Comparison of ENCODE assay signal across 13 cellular contexts in genomic region chr18:6406075-6406909, GRCh38. TPM values are rescaled to one million over a fixed set of nuclear protein-coding genes. Genes with fewer than 3 reads are reported as not detected.
A peak's percentile ranks its signal among the peaks of the same experiment; 100 is the strongest.
DNase-seq lines count a peak whose midpoint lies in the region; ATAC-seq, FAIRE-seq and TF ChIP-seq lines count a peak whose summit lies in the region.
"Had no signal": no experiment of that assay in that cellular context is flagged by ENCODE, and none has a peak within 500 bp of the region (broad histone marks: within the 10 kb centered on the region; RNA-seq: fewer than 3 reads in every experiment).

No MANE protein-coding gene starts in this region.

- H4K20me1 ChIP-seq in fibroblast of lung (ENCODE audit: control insufficient read depth, extremely low read depth, insufficient read depth, low read length): no peaks in the 10 kb centered on the region

- CTCF ChIA-PET in activated naive CD4-positive, alpha-beta T cell treated with anti-CD3 and anti-CD28 coated beads, Interleukin-2, amount 10 ng/mL, durations not matched to agents 7 days and 5 days (lab: Charles Lee): no interaction called here

- H3K4me3 Mint-ChIP-seq in activated naive CD4-positive, alpha-beta T cell treated with anti-CD3 and anti-CD28 coated beads, Interleukin-2, amount 10 ng/mL, durations not matched to agents 7 days and 5 days: no peak overlapping the region
- H3K4me3 Mint-ChIP-seq: T-helper 2 cell treated with Interferon-gamma antibody and Interleukin-4, amounts not matched to agents 5 μg/mL and 100 μg/mL, for 36 hours had no signal

- H3K27ac ChIP-seq in RWPE2 (ENCODE audit: poor library complexity, severe bottlenecking): no peak overlapping the region
- H3K27ac ChIP-seq in fibroblast of lung (ENCODE audit: insufficient read depth, low read length): no peak overlapping the region
- no peak overlapping the region for H3K27ac ChIP-seq in pancreas
- H3K27ac ChIP-seq: C4-2B had no signal

- H3K9ac ChIP-seq in fibroblast of lung (ENCODE audit: insufficient read depth, low read length): no peak overlapping the region

- no peaks in the 10 kb centered on the region for H3K27me3 Mint-ChIP-seq in activated naive CD4-positive, alpha-beta T cell treated with anti-CD3 and anti-CD28 coated beads, Interleukin-2, amount 10 ng/mL, durations not matched to agents 7 days and 5 days

- no peak overlapping the region for H3K4me3 ChIP-seq in RWPE2 (ENCODE audit: severe bottlenecking)
- H3K4me3 ChIP-seq in fibroblast of lung (replicated peaks in 1 of 4; ENCODE audit: control extremely low read depth in 1 of 4, insufficient read depth in 1 of 4, low read depth in 3 of 4, low read length in 4 of 4): no peak overlapping the region
- no peak overlapping the region for H3K4me3 ChIP-seq in pancreas

- H3K79me2 ChIP-seq in fibroblast of lung (ENCODE audit: control insufficient read depth, insufficient read depth, low read length): no peaks in the 10 kb centered on the region

- intact Hi-C loops in pancreas (cut with DNase I): no loop called here

- ATAC-seq in RWPE2 (ENCODE audit: low read depth) (peak; percentile 57; the same call in 1 of the 3 replicates), pancreas (peak in 3 of 4 donors; percentile 15 to 74 (median 41))
- ATAC-seq: HCT116 had no signal

- H3K4me2 ChIP-seq in fibroblast of lung (ENCODE audit: extremely low read depth, insufficient read depth, low read length): no peak overlapping the region

- no peaks in the 10 kb centered on the region for H3K36me3 Mint-ChIP-seq in activated naive CD4-positive, alpha-beta T cell treated with anti-CD3 and anti-CD28 coated beads, Interleukin-2, amount 10 ng/mL, durations not matched to agents 7 days and 5 days

- no peak overlapping the region for H3K27ac Mint-ChIP-seq in activated naive CD4-positive, alpha-beta T cell treated with anti-CD3 and anti-CD28 coated beads, Interleukin-2, amount 10 ng/mL, durations not matched to agents 7 days and 5 days
- H3K27ac Mint-ChIP-seq: T-helper 2 cell treated with Interferon-gamma antibody and Interleukin-4, amounts not matched to agents 5 μg/mL and 100 μg/mL, for 36 hours had no signal

- TF ChIP-seq CTCF in RWPE2 (IDR thresholded peaks at IDR 0.05; ENCODE audit: poor library complexity, severe bottlenecking) (no peak), fibroblast of lung (conservative IDR thresholded peaks at IDR 0.05 in 1 of 2, IDR thresholded peaks at IDR 0.05 in 1 of 2; ENCODE audit: low read depth in 1 of 2, low read length in 2 of 2) (no peak), pancreas (IDR thresholded peaks at IDR 0.05) (no peak)

- 73 to 81% methylated on average over 10 of the region's 10 CpGs for WGBS in pancreas, 2 donors

- H3K36me3 ChIP-seq in RWPE2 (ENCODE audit: low read depth): no peaks in the 10 kb centered on the region
- H3K36me3 ChIP-seq in fibroblast of lung (ENCODE audit: control insufficient read depth, insufficient read depth, low read length): no peaks in the 10 kb centered on the region
- no peaks in the 10 kb centered on the region for H3K36me3 ChIP-seq in pancreas

- H3K27me3 ChIP-seq in RWPE2 (ENCODE audit: insufficient read depth, poor library complexity, severe bottlenecking): no peaks in the 10 kb centered on the region
- no peaks in the 10 kb centered on the region for H3K27me3 ChIP-seq in fibroblast of lung (ENCODE audit: control insufficient read depth, insufficient read depth, low read length)
- no peaks in the 10 kb centered on the region for H3K27me3 ChIP-seq in pancreas

- H3K9me3 ChIP-seq in RWPE2 (ENCODE audit: severe bottlenecking): no peaks in the 10 kb centered on the region
- H3K9me3 ChIP-seq in fibroblast of lung (ENCODE audit: control insufficient read depth, insufficient read depth, low read depth, low read length): no peaks in the 10 kb centered on the region
- H3K9me3 ChIP-seq in pancreas: no peaks in the 10 kb centered on the region

- H3K9me3 Mint-ChIP-seq in activated naive CD4-positive, alpha-beta T cell treated with anti-CD3 and anti-CD28 coated beads, Interleukin-2, amount 10 ng/mL, durations not matched to agents 7 days and 5 days: no peaks in the 10 kb centered on the region
- H3K9me3 Mint-ChIP-seq: T-helper 2 cell treated with Interferon-gamma antibody and Interleukin-4, amounts not matched to agents 5 μg/mL and 100 μg/mL, for 36 hours had no signal

- no peak overlapping the region for H2AFZ ChIP-seq in fibroblast of lung (ENCODE audit: low read length)

- H3K4me1 Mint-ChIP-seq in activated naive CD4-positive, alpha-beta T cell treated with anti-CD3 and anti-CD28 coated beads, Interleukin-2, amount 10 ng/mL, durations not matched to agents 7 days and 5 days: no peaks in the 10 kb centered on the region

- FAIRE-seq in pancreas (lab: Jason Lieb, UNC): no peak
- no peak for FAIRE-seq in GM19239 (lab: Jason Lieb, UNC)

- no peaks in the 10 kb centered on the region for H3K4me1 ChIP-seq in RWPE2 (ENCODE audit: insufficient read depth, poor library complexity, severe bottlenecking)
- H3K4me1 ChIP-seq in fibroblast of lung (ENCODE audit: control insufficient read depth, extremely low read depth, insufficient read depth, low read length): no peaks in the 10 kb centered on the region
- no peaks in the 10 kb centered on the region for H3K4me1 ChIP-seq in pancreas

- DNase-seq in GM03348 (ENCODE audit: low spot score): peak; percentile 45
- DNase-seq in RWPE2 (ENCODE audit: low spot score): no peak
- peak; percentile 7 to 50 for DNase-seq in fibroblast of lung (ENCODE audit: low read depth in 2 of 2)
- no peak for DNase-seq in pancreas
- no peak for DNase-seq in DMS53 treated with DMSO at 0.1 percent for 48 hours (lab: John Stamatoyannopoulos, UW; ENCODE audit: unreplicated experiment)
- DNase-seq in GM19239 (ENCODE audit: insufficient read length, low spot score): no peak
- no peak for DNase-seq in NCI-H1092 treated with DMSO at 0.1 percent for 48 hours (lab: John Stamatoyannopoulos, UW)
- DNase-seq in activated naive CD4-positive, alpha-beta T cell treated with anti-CD3 and anti-CD28 coated beads, Interleukin-2, amount 10 ng/mL, durations not matched to agents 7 days and 5 days: no peak
- DNase-seq: activated CD8-positive, alpha-beta memory T cell treated with anti-CD3 and anti-CD28 coated beads, Interleukin-2, amount 50 U/mL, for 48 hours; stimulated activated CD4-positive, alpha-beta T cell treated with anti-CD3 and anti-CD28 coated beads, Interleukin-4, amount 100 ng/mL, for 4 hours had no signal

RNA-seq across cellular contexts. Expression of gene L3MBTL4, which starts 8.4 kb away (rescaled TPM):
- total RNA-seq in fibroblast of lung (0.33 and 1.3 TPM in 2 replicates), pancreas (10 to 100 TPM in 1 of 6 donors, 1 to 10 TPM in 5; 4.4 to 15.1 (median 7.4) TPM)
- polyA plus RNA-seq in fibroblast of lung (0.02 and 0.06 TPM in 2 replicates), pancreas (1 to 10 TPM; 2.5 to 2.7 TPM)
- polyA plus RNA-seq in fibroblast of lung (2012): 0.02 TPM in 1 of 2 replicates, not detected in the other
- not detected in 2 replicates for polyA minus RNA-seq in fibroblast of lung (ENCODE audit: low replicate concordance)

Comparison
In these comparisons a context has a peak if more than half of its experiments do, and no peak if none do; other contexts are left out.
1. DNase-seq: peak in GM03348 (single experiment) and fibroblast of lung (2 of 2); none in RWPE2 (single experiment), pancreas (0 of 6), DMS53 treated with DMSO at 0.1 percent for 48 hours (single experiment), GM19239 (single experiment), NCI-H1092 treated with DMSO at 0.1 percent for 48 hours (single experiment) and activated naive CD4-positive, alpha-beta T cell treated with anti-CD3 and anti-CD28 coated beads, Interleukin-2, amount 10 ng/mL, durations not matched to agents 7 days and 5 days (single experiment).